ENCODE assay signal across 24 cellular contexts in the genomic region with DNA sequence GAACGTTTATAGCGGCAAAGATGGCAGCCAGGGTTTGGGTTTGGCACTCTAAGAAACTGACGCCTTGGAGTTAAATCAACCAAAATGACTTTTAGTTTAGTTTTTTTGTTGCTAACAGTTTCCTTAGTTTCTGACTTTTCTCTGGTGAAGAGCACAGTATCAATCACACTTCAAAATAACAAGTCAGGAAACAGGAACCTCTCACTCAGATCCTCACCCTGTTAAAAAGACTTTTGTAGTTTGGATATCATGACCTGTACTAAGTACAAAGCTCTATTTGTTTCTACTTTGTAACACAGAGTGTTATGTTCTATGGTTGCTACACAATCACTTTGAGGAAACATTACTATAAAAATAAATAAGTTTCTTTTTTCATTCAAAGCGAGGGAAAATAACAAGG. TPM values are rescaled to one million over a fixed set of nuclear protein-coding genes. Genes with fewer than 3 reads are reported as not detected.
A peak's percentile ranks its signal among the peaks of the same experiment; 100 is the strongest.
DNase-seq lines count a peak whose midpoint lies in the region; ATAC-seq and TF ChIP-seq lines count a peak whose summit lies in the region.
"Had no signal": no experiment of that assay in that cellular context is flagged by ENCODE, and none has a peak within 500 bp of the region (broad histone marks: within the 10 kb centered on the region; RNA-seq: fewer than 3 reads in every experiment).

No MANE protein-coding gene starts in this region.

- H3K27me3 ChIP-seq in CD4-positive, alpha-beta memory T cell (ENCODE audit: insufficient read depth, low read length) = no peaks in the 10 kb centered on the region
- H3K27me3 ChIP-seq: testis had no signal

- H3K9me3 Mint-ChIP-seq in T-helper 1 cell treated with Interleukin-12 subunit alpha and Interleukin-12 subunit beta and Interleukin-4 antibody, amounts not matched to agents 30 μg/mL and 1 μg/mL, for 36 hours = no peaks in the 10 kb centered on the region
- H3K9me3 Mint-ChIP-seq in CD4-positive, alpha-beta memory T cell = no peaks in the 10 kb centered on the region
- H3K9me3 Mint-ChIP-seq in activated T-helper 17 cell treated with anti-CD3 and anti-CD28 coated beads, Interleukin-2, amount 50 U/mL, for 72 hours = no peaks in the 10 kb centered on the region
- H3K9me3 Mint-ChIP-seq in immature natural killer cell = no peaks in the 10 kb centered on the region
- H3K9me3 Mint-ChIP-seq in type B pancreatic cell = no peaks in the 10 kb centered on the region
- H3K9me3 Mint-ChIP-seq: memory B cell, nephron had no signal

- intact Hi-C loops in CD4-positive, alpha-beta memory T cell (cut with micrococcal nuclease) = loop anchor here (2.0 to 5.0 kb wide), 3 partner anchors 15 to 39 kb away; no protein-coding TSS in a partner anchor

- peak overlapping the region; percentile 75 for H3K4me3 Mint-ChIP-seq in T-helper 1 cell treated with Interleukin-12 subunit alpha and Interleukin-12 subunit beta and Interleukin-4 antibody, amounts not matched to agents 30 μg/mL and 1 μg/mL, for 36 hours
- peak overlapping the region; percentile 61 to 86 (median 71) for H3K4me3 Mint-ChIP-seq in CD4-positive, alpha-beta memory T cell
- peak overlapping the region; percentile 72 for H3K4me3 Mint-ChIP-seq in activated T-helper 17 cell treated with anti-CD3 and anti-CD28 coated beads, Interleukin-2, amount 50 U/mL, for 72 hours
- H3K4me3 Mint-ChIP-seq in immature natural killer cell = peak overlapping the region; percentile 74 to 91 (median 83)
- no peak overlapping the region for H3K4me3 Mint-ChIP-seq in type B pancreatic cell
- H3K4me3 Mint-ChIP-seq: memory B cell, nephron had no signal

- peaks cover 53% of the 10 kb centered on the region for H3K4me1 Mint-ChIP-seq in T-helper 1 cell treated with Interleukin-12 subunit alpha and Interleukin-12 subunit beta and Interleukin-4 antibody, amounts not matched to agents 30 μg/mL and 1 μg/mL, for 36 hours (ENCODE audit: low read depth)
- H3K4me1 Mint-ChIP-seq in CD4-positive, alpha-beta memory T cell = peaks cover 40 to 68% (median 57%) of the 10 kb centered on the region in 4 donors
- peaks cover 43% of the 10 kb centered on the region for H3K4me1 Mint-ChIP-seq in activated T-helper 17 cell treated with anti-CD3 and anti-CD28 coated beads, Interleukin-2, amount 50 U/mL, for 72 hours
- peaks cover 68 to 82% of the 10 kb centered on the region in 2 donors for H3K4me1 Mint-ChIP-seq in immature natural killer cell
- peaks cover 13% of the 10 kb centered on the region for H3K4me1 Mint-ChIP-seq in type B pancreatic cell (ENCODE audit: unreplicated experiment)

- CTCF ChIA-PET in CD4-positive, alpha-beta memory T cell (lab: Charles Lee; ENCODE audit: partially characterized antibody) = interaction anchor here (1.0 to 1.7 kb wide), 4 partner anchors 26 to 50 kb away, joined by 4 to 8 read pairs (median 4); no protein-coding TSS in a partner anchor

- peak; percentile 33 for ATAC-seq in activated T-helper 17 cell treated with anti-CD3 and anti-CD28 coated beads, Interleukin-2, amount 50 U/mL, for 72 hours (replicated peaks)
- ATAC-seq: psoas muscle had no signal

- H3K36me3 Mint-ChIP-seq in T-helper 1 cell treated with Interleukin-12 subunit alpha and Interleukin-12 subunit beta and Interleukin-4 antibody, amounts not matched to agents 30 μg/mL and 1 μg/mL, for 36 hours (ENCODE audit: low read depth) = peaks cover 13% of the 10 kb centered on the region
- H3K36me3 Mint-ChIP-seq in CD4-positive, alpha-beta memory T cell = peaks cover 0 to 1% of the 10 kb centered on the region in 2 donors
- H3K36me3 Mint-ChIP-seq in activated T-helper 17 cell treated with anti-CD3 and anti-CD28 coated beads, Interleukin-2, amount 50 U/mL, for 72 hours (ENCODE audit: low read depth) = no peaks in the 10 kb centered on the region
- H3K36me3 Mint-ChIP-seq in immature natural killer cell = peaks cover 0 to 9% (median 8%) of the 10 kb centered on the region in 3 donors
- no peaks in the 10 kb centered on the region for H3K36me3 Mint-ChIP-seq in type B pancreatic cell
- H3K36me3 Mint-ChIP-seq: memory B cell had no signal

- no peaks in the 10 kb centered on the region for H3K9me3 ChIP-seq in CD4-positive, alpha-beta memory T cell (ENCODE audit: control insufficient read depth in 1 of 2, low read length in 2 of 2)
- H3K9me3 ChIP-seq: psoas muscle, spleen, testis had no signal

- no peak for DNase-seq in T-helper 1 cell
- DNase-seq in CD4-positive, alpha-beta memory T cell = peak in 2 of 5 donors; percentile 8 to 26
- DNase-seq in immature natural killer cell = no peak
- DNase-seq in type B pancreatic cell (ENCODE audit: extremely low spot score, unreplicated experiment) = no peak
- no peak for DNase-seq in HK-2 (ENCODE audit: unreplicated experiment)
- DNase-seq in NCI-H2227 (lab: John Stamatoyannopoulos, UW; ENCODE audit: unreplicated experiment) = no peak
- DNase-seq: foreskin fibroblast; hypothalamus; Karpas-422; NCI-H1417 treated with DMSO at 0.1 percent for 48 hours; NCI-H2171 treated with DMSO at 0.1 percent for 48 hours; NCI-H748 treated with DMSO at 0.1 percent for 48 hours; psoas muscle; SIG-M5; spleen; stimulated activated CD8-positive, alpha-beta memory T cell treated with anti-CD3 and anti-CD28 coated beads, Interleukin-4, amount 100 ng/mL, for 48 hours; testis had no signal

- H3K27ac ChIP-seq in CD4-positive, alpha-beta memory T cell (ENCODE audit: low read depth, low read length) = no peak overlapping the region
- H3K27ac ChIP-seq: coronary artery, psoas muscle, spleen, testis had no signal

- peak overlapping the region; percentile 45 for H3K27ac Mint-ChIP-seq in T-helper 1 cell treated with Interleukin-12 subunit alpha and Interleukin-12 subunit beta and Interleukin-4 antibody, amounts not matched to agents 30 μg/mL and 1 μg/mL, for 36 hours
- H3K27ac Mint-ChIP-seq in CD4-positive, alpha-beta memory T cell = peak overlapping the region; percentile 60 to 93 (median 82)
- H3K27ac Mint-ChIP-seq in activated T-helper 17 cell treated with anti-CD3 and anti-CD28 coated beads, Interleukin-2, amount 50 U/mL, for 72 hours = peak overlapping the region; percentile 84
- H3K27ac Mint-ChIP-seq in immature natural killer cell (peak overlapping the region in 5 of 6 donors; percentile 61 to 82 (median 72)), type B pancreatic cell (no peak overlapping the region)
- H3K27ac Mint-ChIP-seq: memory B cell, nephron had no signal

- POLR2A ChIA-PET in CD4-positive, alpha-beta memory T cell (lab: Charles Lee; ENCODE audit: partially characterized antibody) = interaction anchor here (2.4 to 5.1 kb wide), 2 partner anchors 34 to 49 kb away, joined by 6 to 62 read pairs; a partner anchor contains a TSS

- TF ChIP-seq CTCF in type B pancreatic cell (conservative IDR thresholded peaks at IDR 0.05) = no peak

- no peaks in the 10 kb centered on the region for H3K36me3 ChIP-seq in CD4-positive, alpha-beta memory T cell (ENCODE audit: insufficient read depth, low read length)
- H3K36me3 ChIP-seq: spleen had no signal

- H3K4me1 ChIP-seq in CD4-positive, alpha-beta memory T cell (ENCODE audit: insufficient read depth, low read length) = peaks cover 49% of the 10 kb centered on the region
- H3K4me1 ChIP-seq: psoas muscle had no signal

- no peaks in the 10 kb centered on the region for H3K27me3 Mint-ChIP-seq in T-helper 1 cell treated with Interleukin-12 subunit alpha and Interleukin-12 subunit beta and Interleukin-4 antibody, amounts not matched to agents 30 μg/mL and 1 μg/mL, for 36 hours (ENCODE audit: low read depth)
- no peaks in the 10 kb centered on the region for H3K27me3 Mint-ChIP-seq in CD4-positive, alpha-beta memory T cell
- H3K27me3 Mint-ChIP-seq in activated T-helper 17 cell treated with anti-CD3 and anti-CD28 coated beads, Interleukin-2, amount 50 U/mL, for 72 hours = no peaks in the 10 kb centered on the region
- H3K27me3 Mint-ChIP-seq in immature natural killer cell (ENCODE audit: low read depth in 3 of 3) (peaks cover 0 to 7% (median 3%) of the 10 kb centered on the region in 3 donors), type B pancreatic cell (peaks cover 9% of the 10 kb centered on the region)

- no peak overlapping the region for H3K4me3 ChIP-seq in CD4-positive, alpha-beta memory T cell (ENCODE audit: low read length in 2 of 2)
- H3K4me3 ChIP-seq: coronary artery, psoas muscle, spleen, testis had no signal

RNA-seq across cellular contexts. Expression of a gene that starts 51.1 kb away (rescaled TPM):
- total RNA-seq in CD4-positive, alpha-beta memory T cell = 10 to 100 TPM; 48.2 to 51.1 TPM
- 10 to 100 TPM in 1 of 2 donors, 1 to 10 TPM in 1; 2.7 to 11.2 TPM for polyA plus RNA-seq in CD4-positive, alpha-beta memory T cell
- 10 to 100 TPM; 15.5 to 15.8 TPM for total RNA-seq in activated T-helper 17 cell treated with anti-CD3 and anti-CD28 coated beads, Interleukin-2, amount 50 U/mL, for 72 hours
- polyA plus RNA-seq in immature natural killer cell = 10 to 100 TPM in 1 of 3 donors, 1 to 10 TPM in 2; 2.4 to 17.4 (median 7.3) TPM
- total RNA-seq in type B pancreatic cell (ENCODE audit: low replicate concordance) = 1.9 and 2.6 TPM in 2 replicates
- total RNA-seq: A172, HT-29 had no signal
